ENCODE assay signal across 19 cellular contexts in genomic region chr10:45653454-45653853, GRCh38. TPM values are rescaled to one million over a fixed set of nuclear protein-coding genes. Genes with fewer than 3 reads are reported as not detected.
DNase-seq lines count a peak whose midpoint lies in the region; ATAC-seq and TF ChIP-seq lines count a peak whose summit lies in the region.
"Had no signal": no experiment of that assay in that cellular context is flagged by ENCODE, and none has a peak within 500 bp of the region (broad histone marks: within the 10 kb centered on the region; RNA-seq: fewer than 3 reads in every experiment).

No MANE protein-coding gene starts in this region.

- peaks cover 28% of the 10 kb centered on the region for H3K4me1 Mint-ChIP-seq in activated T-helper 1 cell treated with anti-CD3 and anti-CD28 coated beads, Interleukin-12 subunit alpha, Interleukin-12 subunit beta, Interleukin-2, Interleukin-4 antibody, amounts not matched to agents 30 ng/mL and 10 ng/mL and 1 ng/mL, durations not matched to agents 14 hours and 24 hours and 36 hours (ENCODE audit: low read depth)

- H3K4me3 ChIP-seq in GM12865 (ENCODE audit: low read depth, low read length): peak overlapping the region; percentile 22
- H3K4me3 ChIP-seq: esophagus muscularis mucosa, heart right ventricle, skin epidermis had no signal

- no peak for TF ChIP-seq CTCF in GM12865 (IDR thresholded peaks at IDR 0.05; ENCODE audit: insufficient read depth, low read depth, low read length, missing control alignments)

- no peak overlapping the region for H3K4me3 Mint-ChIP-seq in activated T-helper 1 cell treated with anti-CD3 and anti-CD28 coated beads, Interleukin-12 subunit alpha, Interleukin-12 subunit beta, Interleukin-2, Interleukin-4 antibody, amounts not matched to agents 30 ng/mL and 10 ng/mL and 1 ng/mL, durations not matched to agents 14 hours and 24 hours and 36 hours
- H3K4me3 Mint-ChIP-seq: activated CD4-positive, alpha-beta T cell treated with anti-CD3 and anti-CD28 coated beads, Interleukin-2, amount 10 ng/mL, durations not matched to agents 24 days and 14 days; CD8-positive, alpha-beta memory T cell; dendritic cell treated with granulocyte-macrophage colony-stimulating factor and Interleukin-4, amounts not matched to agents 40 ng/mL and 50 ng/mL, for 4 days had no signal

- intact Hi-C loops in activated T-helper 1 cell treated with anti-CD3 and anti-CD28 coated beads, Interleukin-12 subunit alpha, Interleukin-12 subunit beta, Interleukin-2, Interleukin-4 antibody, amounts not matched to agents 30 ng/mL and 10 ng/mL and 1 ng/mL, durations not matched to agents 14 hours and 24 hours and 36 hours (cut with micrococcal nuclease): no loop called here

- ATAC-seq in GM19351 (IDR thresholded peaks at IDR 0.05; ENCODE audit: unreplicated experiment) (peak; percentile 55), HG02678 (IDR thresholded peaks at IDR 0.05; ENCODE audit: unreplicated experiment) (peak; percentile 65), HG03460 (IDR thresholded peaks at IDR 0.05; ENCODE audit: unreplicated experiment) (peak; percentile 50)
- ATAC-seq: HCT116 had no signal

- no peaks in the 10 kb centered on the region for H3K27me3 Mint-ChIP-seq in activated T-helper 1 cell treated with anti-CD3 and anti-CD28 coated beads, Interleukin-12 subunit alpha, Interleukin-12 subunit beta, Interleukin-2, Interleukin-4 antibody, amounts not matched to agents 30 ng/mL and 10 ng/mL and 1 ng/mL, durations not matched to agents 14 hours and 24 hours and 36 hours (ENCODE audit: insufficient read depth)
- H3K27me3 Mint-ChIP-seq: activated CD4-positive, alpha-beta T cell treated with anti-CD3 and anti-CD28 coated beads, Interleukin-2, amount 10 ng/mL, durations not matched to agents 24 days and 14 days; CD8-positive, alpha-beta memory T cell; dendritic cell treated with granulocyte-macrophage colony-stimulating factor and Interleukin-4, amounts not matched to agents 40 ng/mL and 50 ng/mL, for 4 days had no signal

- no peak overlapping the region for H3K27ac Mint-ChIP-seq in activated T-helper 1 cell treated with anti-CD3 and anti-CD28 coated beads, Interleukin-12 subunit alpha, Interleukin-12 subunit beta, Interleukin-2, Interleukin-4 antibody, amounts not matched to agents 30 ng/mL and 10 ng/mL and 1 ng/mL, durations not matched to agents 14 hours and 24 hours and 36 hours
- H3K27ac Mint-ChIP-seq: activated CD4-positive, alpha-beta T cell treated with anti-CD3 and anti-CD28 coated beads, Interleukin-2, amount 10 ng/mL, durations not matched to agents 24 days and 14 days; CD8-positive, alpha-beta memory T cell; dendritic cell treated with granulocyte-macrophage colony-stimulating factor and Interleukin-4, amounts not matched to agents 40 ng/mL and 50 ng/mL, for 4 days had no signal

- H3K9me3 Mint-ChIP-seq in activated T-helper 1 cell treated with anti-CD3 and anti-CD28 coated beads, Interleukin-12 subunit alpha, Interleukin-12 subunit beta, Interleukin-2, Interleukin-4 antibody, amounts not matched to agents 30 ng/mL and 10 ng/mL and 1 ng/mL, durations not matched to agents 14 hours and 24 hours and 36 hours: no peaks in the 10 kb centered on the region
- H3K9me3 Mint-ChIP-seq: activated CD4-positive, alpha-beta T cell treated with anti-CD3 and anti-CD28 coated beads, Interleukin-2, amount 10 ng/mL, durations not matched to agents 24 days and 14 days; dendritic cell treated with granulocyte-macrophage colony-stimulating factor and Interleukin-4, amounts not matched to agents 40 ng/mL and 50 ng/mL, for 4 days had no signal

- DNase-seq in GM12865 (ENCODE audit: low read depth) (peak; percentile 26), NK-92 (lab: John Stamatoyannopoulos, UW; ENCODE audit: unreplicated experiment) (no peak), NCI-H446 (lab: John Stamatoyannopoulos, UW) (no peak), CD1c-positive myeloid dendritic cell (ENCODE audit: extremely low spot score) (no peak)
- DNase-seq in activated T-helper 1 cell treated with anti-CD3 and anti-CD28 coated beads, Interleukin-12 subunit alpha, Interleukin-12 subunit beta, Interleukin-2, Interleukin-4 antibody, amounts not matched to agents 30 ng/mL and 10 ng/mL and 1 ng/mL, durations not matched to agents 14 hours and 24 hours and 36 hours (ENCODE audit: low spot score): no peak
- DNase-seq: activated CD4-positive, alpha-beta T cell treated with anti-CD3 and anti-CD28 coated beads, Interleukin-2, amount 10 ng/mL, durations not matched to agents 24 days and 14 days; aorta; CD8-positive, alpha-beta memory T cell; heart right ventricle; midbrain; NCI-H2029; NCI-H748 treated with DMSO at 0.1 percent for 48 hours had no signal

- H3K36me3 Mint-ChIP-seq in activated T-helper 1 cell treated with anti-CD3 and anti-CD28 coated beads, Interleukin-12 subunit alpha, Interleukin-12 subunit beta, Interleukin-2, Interleukin-4 antibody, amounts not matched to agents 30 ng/mL and 10 ng/mL and 1 ng/mL, durations not matched to agents 14 hours and 24 hours and 36 hours (ENCODE audit: low read depth): peaks cover 13% of the 10 kb centered on the region

RNA-seq across cellular contexts. Expression of gene ZFAND4, which starts 19.1 kb away (rescaled TPM):
- 11.1 and 11.5 TPM in 2 replicates for total RNA-seq in activated T-helper 1 cell treated with anti-CD3 and anti-CD28 coated beads, Interleukin-12 subunit alpha, Interleukin-12 subunit beta, Interleukin-2, Interleukin-4 antibody, amounts not matched to agents 30 ng/mL and 10 ng/mL and 1 ng/mL, durations not matched to agents 14 hours and 24 hours and 36 hours
